Comparison of ENCODE assay signal across 11 cellular contexts in genomic region chr13:28568286-28568685, GRCh38.
DNase-seq lines count a peak whose midpoint lies in the region; ATAC-seq and TF ChIP-seq lines count a peak whose summit lies in the region.
"Had no signal": no experiment of that assay in that cellular context is flagged by ENCODE, and none has a peak within 500 bp of the region (broad histone marks: within the 10 kb centered on the region; RNA-seq: fewer than 3 reads in every experiment).

No MANE protein-coding gene starts in this region.

- H3K4me3 Mint-ChIP-seq in CD8-positive, alpha-beta T cell, result no peak overlapping the region
- no peak overlapping the region for H3K4me3 Mint-ChIP-seq in activated naive CD8-positive, alpha-beta T cell treated with anti-CD3 and anti-CD28 coated beads, Interleukin-2, amount 50 U/mL, for 24 hours

- no peak overlapping the region for H3K27ac ChIP-seq in CD8-positive, alpha-beta T cell (ENCODE audit: low read depth, low read length)
- H3K27ac ChIP-seq: BLaER1 treated with 17β-estradiol and CSF1 and Interleukin-3, amounts not matched to agents 10 nM and 100 nM; left lung had no signal

- no peaks in the 10 kb centered on the region for H3K9me3 ChIP-seq in CD8-positive, alpha-beta T cell (ENCODE audit: low read length)
- H3K9me3 ChIP-seq: BLaER1 treated with 17β-estradiol and CSF1 and Interleukin-3, amounts not matched to agents 10 nM and 100 nM; left lung had no signal

- ATAC-seq in left ventricle myocardium superior, result peak; percentile 91
- ATAC-seq in CD8-positive, alpha-beta T cell, result no peak
- ATAC-seq in activated naive CD8-positive, alpha-beta T cell treated with anti-CD3 and anti-CD28 coated beads, Interleukin-2, amount 50 U/mL, for 24 hours, result no peak
- ATAC-seq: left lung had no signal

- no peaks in the 10 kb centered on the region for H3K27me3 ChIP-seq in CD8-positive, alpha-beta T cell (ENCODE audit: insufficient read depth, low read length)
- H3K27me3 ChIP-seq: BLaER1 treated with 17β-estradiol and CSF1 and Interleukin-3, amounts not matched to agents 10 nM and 100 nM; left lung had no signal

- no peaks in the 10 kb centered on the region for H3K36me3 Mint-ChIP-seq in CD8-positive, alpha-beta T cell
- no peaks in the 10 kb centered on the region for H3K36me3 Mint-ChIP-seq in activated naive CD8-positive, alpha-beta T cell treated with anti-CD3 and anti-CD28 coated beads, Interleukin-2, amount 50 U/mL, for 24 hours (ENCODE audit: low read depth)

- peak; percentile 5 for DNase-seq in stimulated activated CD4-positive, alpha-beta T cell treated with anti-CD3 and anti-CD28 coated beads, Interleukin-15, amount 100 ng/mL, for 24 hours
- DNase-seq in stimulated activated CD4-positive, alpha-beta T cell treated with anti-CD3 and anti-CD28 coated beads, Interleukin-2, amount 100 ng/mL, for 48 hours, result no peak
- DNase-seq in NCI-H510A treated with DMSO at 0.1 percent for 48 hours (lab: John Stamatoyannopoulos, UW) (peak; percentile 43), left ventricle myocardium superior (peak; percentile 82), NOMO-1 (lab: John Stamatoyannopoulos, UW; ENCODE audit: unreplicated experiment in 2 of 2) (no peak), NCI-H146 treated with DMSO at 0.1 percent for 48 hours (lab: John Stamatoyannopoulos, UW; ENCODE audit: unreplicated experiment) (no peak)
- DNase-seq in CD8-positive, alpha-beta T cell, result no peak
- no peak for DNase-seq in activated naive CD8-positive, alpha-beta T cell treated with anti-CD3 and anti-CD28 coated beads, Interleukin-2, amount 50 U/mL, for 24 hours
- DNase-seq: HCEC 1CT had no signal

- POLR2A ChIA-PET in CD8-positive, alpha-beta T cell (lab: Charles Lee), result no interaction called here

- no peaks in the 10 kb centered on the region for H3K27me3 Mint-ChIP-seq in CD8-positive, alpha-beta T cell (ENCODE audit: low read depth)
- H3K27me3 Mint-ChIP-seq in activated naive CD8-positive, alpha-beta T cell treated with anti-CD3 and anti-CD28 coated beads, Interleukin-2, amount 50 U/mL, for 24 hours, result peaks cover 5% of the 10 kb centered on the region

- no peaks in the 10 kb centered on the region for H3K9me3 Mint-ChIP-seq in CD8-positive, alpha-beta T cell
- H3K9me3 Mint-ChIP-seq in activated naive CD8-positive, alpha-beta T cell treated with anti-CD3 and anti-CD28 coated beads, Interleukin-2, amount 50 U/mL, for 24 hours, result no peaks in the 10 kb centered on the region

- no peak overlapping the region for H3K4me3 ChIP-seq in CD8-positive, alpha-beta T cell (ENCODE audit: low read depth, low read length)
- H3K4me3 ChIP-seq: BLaER1 treated with 17β-estradiol and CSF1 and Interleukin-3, amounts not matched to agents 10 nM and 100 nM; left lung had no signal

- no peaks in the 10 kb centered on the region for H3K4me1 ChIP-seq in CD8-positive, alpha-beta T cell (ENCODE audit: insufficient read depth, low read length)

- CTCF ChIA-PET in CD8-positive, alpha-beta T cell (lab: Charles Lee), result interaction anchor here (0.6 kb wide), 2 partner anchors 243 to 1723 kb away, joined by 3 to 5 read pairs; no protein-coding TSS in a partner anchor

- TF ChIP-seq CTCF in CD8-positive, alpha-beta T cell (IDR thresholded peaks at IDR 0.05), result no peak

- intact Hi-C loops in left ventricle myocardium superior (cut with micrococcal nuclease), result no loop called here
- intact Hi-C loops in CD8-positive, alpha-beta T cell (cut with DNase I, micrococcal nuclease), result no loop called here

- H3K4me1 Mint-ChIP-seq in CD8-positive, alpha-beta T cell (ENCODE audit: low read depth), result no peaks in the 10 kb centered on the region
- H3K4me1 Mint-ChIP-seq in activated naive CD8-positive, alpha-beta T cell treated with anti-CD3 and anti-CD28 coated beads, Interleukin-2, amount 50 U/mL, for 24 hours, result no peaks in the 10 kb centered on the region

- H3K27ac Mint-ChIP-seq in CD8-positive, alpha-beta T cell, result no peak overlapping the region
- H3K27ac Mint-ChIP-seq in activated naive CD8-positive, alpha-beta T cell treated with anti-CD3 and anti-CD28 coated beads, Interleukin-2, amount 50 U/mL, for 24 hours, result no peak overlapping the region

- no peaks in the 10 kb centered on the region for H3K36me3 ChIP-seq in CD8-positive, alpha-beta T cell (ENCODE audit: insufficient read depth, low read length)
- H3K36me3 ChIP-seq: BLaER1 treated with 17β-estradiol and CSF1 and Interleukin-3, amounts not matched to agents 10 nM and 100 nM; left lung had no signal

Comparison
In these comparisons a context has a peak if more than half of its experiments do, and no peak if none do; other contexts are left out.
1. DNase-seq: peak in stimulated activated CD4-positive, alpha-beta T cell treated with anti-CD3 and anti-CD28 coated beads, Interleukin-15, amount 100 ng/mL, for 24 hours (single experiment), NCI-H510A treated with DMSO at 0.1 percent for 48 hours (single experiment) and left ventricle myocardium superior (single experiment); none in stimulated activated CD4-positive, alpha-beta T cell treated with anti-CD3 and anti-CD28 coated beads, Interleukin-2, amount 100 ng/mL, for 48 hours (0 of 2), NOMO-1 (0 of 2), CD8-positive, alpha-beta T cell (0 of 7), NCI-H146 treated with DMSO at 0.1 percent for 48 hours (single experiment) and activated naive CD8-positive, alpha-beta T cell treated with anti-CD3 and anti-CD28 coated beads, Interleukin-2, amount 50 U/mL, for 24 hours (single experiment).